1 cellular context compared by ENCODE assay signal in genomic region chr1:28088168-28088961, GRCh38.
TF ChIP-seq lines count a peak whose summit lies in the region.

Gene EYA3 (minus strand): TSS chr1:28088610. CDS start chr1:28058026, 30,584 bp downstream.

TF ChIP-seq in K562, 482 proteins besides CTCF, POLR2A, EP300 and RAD21 (continued from another document and continues in another):
- TF ChIP-seq ARID4B (CRISPR knock-in tag; IDR thresholded peaks at IDR 0.05) = peak; percentile 79
- TF ChIP-seq BCL6 (CRISPR knock-in tag; IDR thresholded peaks at IDR 0.05) = no peak
- TF ChIP-seq ARNT (IDR thresholded peaks at IDR 0.05) = peak; percentile 82 to 90; a peak in 3 of 4 replicates
- TF ChIP-seq PKNOX1 (IDR thresholded peaks at IDR 0.05) = peak; percentile 58
- TF ChIP-seq NUFIP1 (IDR thresholded peaks at IDR 0.05; ENCODE audit: partially characterized antibody) = no peak
- peak; percentile 24; the same call in 1 of the 2 replicates for TF ChIP-seq RB1 (IDR thresholded peaks at IDR 0.05; ENCODE audit: low read depth)
- TF ChIP-seq ZNF644 (tag; IDR thresholded peaks at IDR 0.05; ENCODE audit: low read depth) = no peak
- TF ChIP-seq GTF2A2 (tag; IDR thresholded peaks at IDR 0.05) = no peak
- peak; percentile 35; the same call in 1 of the 2 replicates for TF ChIP-seq KAT7 (CRISPR knock-in tag; IDR thresholded peaks at IDR 0.05; ENCODE audit: borderline replicate concordance)
- TF ChIP-seq PML (IDR thresholded peaks at IDR 0.05; ENCODE audit: low read length) = peak; percentile 85; the same call in 1 of the 2 replicates
- no peak for TF ChIP-seq ZNF76 (CRISPR knock-in tag; IDR thresholded peaks at IDR 0.05; ENCODE audit: borderline replicate concordance)
- TF ChIP-seq SMARCE1 (IDR thresholded peaks at IDR 0.05) = peak; percentile 76
- TF ChIP-seq GABPA (tag; conservative IDR thresholded peaks at IDR 0.05; ENCODE audit: low read depth) = peak; percentile 99
- TF ChIP-seq KDM1A (IDR thresholded peaks at IDR 0.05) = no peak
- TF ChIP-seq ZNF212 (CRISPR knock-in tag; IDR thresholded peaks at IDR 0.05) = no peak
- peak; percentile 71 for TF ChIP-seq MTA2 (IDR thresholded peaks at IDR 0.05; ENCODE audit: low read depth)
- TF ChIP-seq ZFPM2 (CRISPR knock-in tag; IDR thresholded peaks at IDR 0.05) = no peak
- TF ChIP-seq NFE2L1 (tag; IDR thresholded peaks at IDR 0.05; ENCODE audit: borderline replicate concordance, low read depth) = no peak
- no peak for TF ChIP-seq ZNF354B (CRISPR knock-in tag; IDR thresholded peaks at IDR 0.05)
- TF ChIP-seq PRMT5 (CRISPR knock-in tag; IDR thresholded peaks at IDR 0.05) = no peak
- 0 out of 2 replicates have a peak, but pooled peaks have one; percentile 55 for TF ChIP-seq ZNF583 (CRISPR knock-in tag; IDR thresholded peaks at IDR 0.05)
- TF ChIP-seq MCM2 (IDR thresholded peaks at IDR 0.05; ENCODE audit: low read depth) = no peak
- peak; percentile 36; the same call in 1 of the 2 replicates for TF ChIP-seq HDAC8 (tag; IDR thresholded peaks at IDR 0.05)
- TF ChIP-seq ZNF586 (CRISPR knock-in tag; conservative IDR thresholded peaks at IDR 0.05) = no peak
- no peak for TF ChIP-seq ZNF764 (CRISPR knock-in tag; IDR thresholded peaks at IDR 0.05; ENCODE audit: low read depth)
- no peak; the same call in 1 of the 2 replicates for TF ChIP-seq ZNF407 (IDR thresholded peaks at IDR 0.05; ENCODE audit: low read depth)
- no peak for TF ChIP-seq ZNF12 (CRISPR knock-in tag; IDR thresholded peaks at IDR 0.05)
- 0 out of 2 replicates have a peak, but pooled peaks have one; percentile 20 for TF ChIP-seq KHSRP (IDR thresholded peaks at IDR 0.05)
- no peak; the same call in 1 of the 2 replicates for TF ChIP-seq TARDBP (IDR thresholded peaks at IDR 0.05)
- no peak for TF ChIP-seq ETS2 (tag; IDR thresholded peaks at IDR 0.05; ENCODE audit: borderline replicate concordance, poor library complexity, severe bottlenecking)
- TF ChIP-seq RBM15 (IDR thresholded peaks at IDR 0.05; ENCODE audit: insufficient read depth, low read length) = no peak
- no peak for TF ChIP-seq ZNF311 (CRISPR knock-in tag; IDR thresholded peaks at IDR 0.05)
- TF ChIP-seq TRIM28 (IDR thresholded peaks at IDR 0.05) = peak; percentile 28; the same call in 1 of the 2 replicates
- TF ChIP-seq FOXK1 (CRISPR knock-in tag; IDR thresholded peaks at IDR 0.05; ENCODE audit: borderline replicate concordance) = peak; percentile 54; the same call in 1 of the 2 replicates
- no peak for TF ChIP-seq HDAC3 (IDR thresholded peaks at IDR 0.05; ENCODE audit: borderline replicate concordance, partially characterized antibody)
- TF ChIP-seq TBP (optimal IDR thresholded peaks at IDR 0.05; ENCODE audit: low read depth, low read length) = peak; percentile 83
- no peak for TF ChIP-seq ZNF277 (CRISPR knock-in tag; IDR thresholded peaks at IDR 0.05; ENCODE audit: borderline replicate concordance)
- TF ChIP-seq SRSF7 (optimal IDR thresholded peaks at IDR 0.05; ENCODE audit: low read depth, low read length) = no peak
- TF ChIP-seq E2F8 (IDR thresholded peaks at IDR 0.05; ENCODE audit: low read depth, partially characterized antibody) = peak; percentile 86
- TF ChIP-seq SIN3B (IDR thresholded peaks at IDR 0.05; ENCODE audit: low read depth) = peak; percentile 92
- no peak; a peak in 1 of 4 replicates for TF ChIP-seq RCOR1 (IDR thresholded peaks at IDR 0.05; ENCODE audit: borderline replicate concordance in 1 of 2, low read depth in 2 of 2, low read length in 2 of 2)
- TF ChIP-seq NONO (IDR thresholded peaks at IDR 0.05; ENCODE audit: low read depth in 2 of 2, low read length in 1 of 2) = no peak
- TF ChIP-seq BRD9 (IDR thresholded peaks at IDR 0.05; ENCODE audit: low read depth, partially characterized antibody) = peak; percentile 82
- peak in 1 of 2 experiments; percentile 83; a peak in 1 of 4 replicates for TF ChIP-seq KDM4B (IDR thresholded peaks at IDR 0.05; ENCODE audit: borderline replicate concordance in 2 of 2, low read depth in 1 of 2)
- TF ChIP-seq RFX1 (IDR thresholded peaks at IDR 0.05) = no peak
- no peak for TF ChIP-seq RBM17 (IDR thresholded peaks at IDR 0.05; ENCODE audit: borderline replicate concordance, low read depth, low read length)
- no peak for TF ChIP-seq NFYB (IDR thresholded peaks at IDR 0.05; ENCODE audit: extremely low read depth, insufficient read length)
- no peak for TF ChIP-seq NFXL1 (CRISPR knock-in tag; IDR thresholded peaks at IDR 0.05)
- peak; percentile 88 for TF ChIP-seq SREBF1 (IDR thresholded peaks at IDR 0.05; ENCODE audit: borderline replicate concordance, low read depth, low read length)
- TF ChIP-seq NFRKB (IDR thresholded peaks at IDR 0.05; ENCODE audit: low read depth) = peak; percentile 41; the same call in 1 of the 2 replicates
- peak; percentile 64; the same call in 1 of the 2 replicates for TF ChIP-seq GTF2F1 (IDR thresholded peaks at IDR 0.05; ENCODE audit: low read depth, low read length)
- no peak for TF ChIP-seq ZNF695 (CRISPR knock-in tag; IDR thresholded peaks at IDR 0.05)
- TF ChIP-seq KLF6 (CRISPR knock-in tag; IDR thresholded peaks at IDR 0.05; ENCODE audit: borderline replicate concordance) = no peak
